ENCODE assay signal across 18 cellular contexts in the genomic region with DNA sequence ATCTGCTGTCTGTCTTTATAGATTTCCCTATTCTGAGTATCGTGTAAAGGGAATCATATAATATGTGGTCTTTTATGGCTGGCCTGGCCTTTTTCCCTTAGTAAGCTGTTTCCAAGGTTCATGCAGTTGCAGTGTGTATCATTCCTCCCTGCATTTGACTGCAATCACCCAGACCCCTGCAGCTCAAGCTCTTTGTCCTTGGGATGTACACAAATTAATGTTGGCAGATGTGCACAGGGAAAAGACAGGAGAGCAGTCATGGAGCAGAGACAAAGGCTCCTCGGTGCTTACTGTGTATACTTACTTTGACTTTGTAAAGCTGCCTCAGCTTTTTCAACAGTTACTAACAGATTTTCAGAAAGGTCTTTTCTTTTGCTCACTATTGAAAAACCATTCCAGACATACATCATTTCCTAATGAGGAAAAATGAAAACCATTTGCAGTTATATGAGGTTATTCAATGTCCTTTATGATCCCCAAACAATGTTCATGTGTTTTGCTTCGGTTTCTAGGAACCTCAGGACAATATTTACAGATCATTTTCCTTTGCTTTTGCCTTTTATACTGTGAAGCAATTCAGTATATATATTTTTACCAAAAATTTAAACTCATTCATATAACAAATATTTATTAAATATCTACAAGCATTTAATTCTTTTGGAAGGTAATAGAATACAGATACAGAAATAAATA.
A peak's percentile ranks its signal among the peaks of the same experiment; 100 is the strongest.
DNase-seq lines count a peak whose midpoint lies in the region; ATAC-seq and TF ChIP-seq lines count a peak whose summit lies in the region.
"Had no signal": no experiment of that assay in that cellular context is flagged by ENCODE, and none has a peak within 500 bp of the region (broad histone marks: within the 10 kb centered on the region; RNA-seq: fewer than 3 reads in every experiment).

No MANE protein-coding gene starts in this region.

- H3K36me3 ChIP-seq in upper lobe of left lung = peaks cover 6 to 48% (median 8%) of the 10 kb centered on the region in 4 donors

- H3K4me3 Mint-ChIP-seq in WTC11 = no peak overlapping the region
- H3K4me3 Mint-ChIP-seq: CD14-positive monocyte; stimulated activated memory B cell treated with anti-CD40 and anti-IgM and Interleukin-4, amounts not matched to agents 10 μg/mL and 1 μg/mL and 100 μg/mL, for 72 hours had no signal

- CTCF ChIA-PET in WTC11 (lab: Charles Lee) = no interaction called here

- peaks cover 14% of the 10 kb centered on the region for H3K36me3 Mint-ChIP-seq in WTC11

- WGBS in upper lobe of left lung, 2 donors = 71 to 73% methylated on average over 3 of the region's 3 CpGs

- no peaks in the 10 kb centered on the region for H3K9me3 Mint-ChIP-seq in WTC11
- H3K9me3 Mint-ChIP-seq: stimulated activated memory B cell treated with anti-CD40 and anti-IgM and Interleukin-4, amounts not matched to agents 10 μg/mL and 1 μg/mL and 100 μg/mL, for 72 hours had no signal

- TF ChIP-seq EP300 in upper lobe of left lung (IDR thresholded peaks at IDR 0.05) = no peak

- no peaks in the 10 kb centered on the region for H3K27me3 ChIP-seq in upper lobe of left lung
- H3K27me3 ChIP-seq: foreskin keratinocyte, tibial artery had no signal

- H3K4me3 ChIP-seq in fibroblast of villous mesenchyme (ENCODE audit: low read depth, low read length) (no peak overlapping the region), upper lobe of left lung (no peak overlapping the region)
- H3K4me3 ChIP-seq: K562, tibial artery had no signal

- H3K27ac Mint-ChIP-seq in WTC11 = no peak overlapping the region
- H3K27ac Mint-ChIP-seq: CD14-positive monocyte; progenitor cell of endocrine pancreas; stimulated activated memory B cell treated with anti-CD40 and anti-IgM and Interleukin-4, amounts not matched to agents 10 μg/mL and 1 μg/mL and 100 μg/mL, for 72 hours had no signal

- no peak for TF ChIP-seq POLR2A in upper lobe of left lung (IDR thresholded peaks at IDR 0.05)

- peaks cover 20% of the 10 kb centered on the region for H3K4me1 Mint-ChIP-seq in WTC11
- H3K4me1 Mint-ChIP-seq: CD14-positive monocyte had no signal

- no peaks in the 10 kb centered on the region for H3K4me1 ChIP-seq in upper lobe of left lung
- H3K4me1 ChIP-seq: foreskin keratinocyte, tibial artery had no signal

- no peak for ATAC-seq in HG03135 (IDR thresholded peaks at IDR 0.05; ENCODE audit: unreplicated experiment)
- no peak for ATAC-seq in WTC11
- no peak for ATAC-seq in upper lobe of left lung (ENCODE audit: low FRiP score in 2 of 2)
- ATAC-seq: foreskin keratinocyte; K562; stimulated activated memory B cell treated with anti-CD40 and anti-IgM and Interleukin-4, amounts not matched to agents 10 μg/mL and 1 μg/mL and 100 μg/mL, for 72 hours had no signal

- peak; percentile 66 for DNase-seq in NCI-H2171 treated with DMSO at 0.1 percent for 48 hours (lab: John Stamatoyannopoulos, UW)
- DNase-seq in NCI-H2171 (lab: John Stamatoyannopoulos, UW) = no peak
- DNase-seq in NCI-H524 (lab: John Stamatoyannopoulos, UW) = peak; percentile 33 to 78
- peak; percentile 42 for DNase-seq in fibroblast of villous mesenchyme (ENCODE audit: low read depth)
- no peak for DNase-seq in kidney glomerular epithelial cell (lab: John Stamatoyannopoulos, UW)
- DNase-seq in WTC11 (ENCODE audit: low spot score) = no peak
- DNase-seq in upper lobe of left lung = no peak
- DNase-seq: activated CD8-positive, alpha-beta memory T cell treated with anti-CD3 and anti-CD28 coated beads, Interleukin-2, amount 50 U/mL, for 48 hours; foreskin keratinocyte; NCI-H1105; Right ventricle myocardium superior; tibial artery had no signal

- no peaks in the 10 kb centered on the region for H3K27me3 Mint-ChIP-seq in WTC11 (ENCODE audit: low read depth)
- H3K27me3 Mint-ChIP-seq: progenitor cell of endocrine pancreas; stimulated activated memory B cell treated with anti-CD40 and anti-IgM and Interleukin-4, amounts not matched to agents 10 μg/mL and 1 μg/mL and 100 μg/mL, for 72 hours had no signal

- H3K9me3 ChIP-seq in upper lobe of left lung = no peaks in the 10 kb centered on the region
- H3K9me3 ChIP-seq: tibial artery had no signal

- POLR2A ChIA-PET in WTC11 (lab: Charles Lee) = no interaction called here

- TF ChIP-seq CTCF in fibroblast of villous mesenchyme (IDR thresholded peaks at IDR 0.05; ENCODE audit: insufficient read depth, low read depth, low read length) = no peak
- no peak for TF ChIP-seq CTCF in WTC11 (IDR thresholded peaks at IDR 0.05)
- TF ChIP-seq CTCF in upper lobe of left lung (IDR thresholded peaks at IDR 0.05) = no peak

- H3K27ac ChIP-seq in upper lobe of left lung = no peak overlapping the region
- H3K27ac ChIP-seq: 22Rv1, foreskin keratinocyte, tibial artery had no signal

TF ChIP-seq in WTC11, 78 proteins besides CTCF, POLR2A, EP300 and RAD21:
- TF ChIP-seq JAZF1 (CRISPR knock-in tag; IDR thresholded peaks at IDR 0.05) (no peak), KAT7 (CRISPR knock-in tag; IDR thresholded peaks at IDR 0.05; ENCODE audit: borderline replicate concordance) (no peak), ZNF263 (CRISPR knock-in tag; IDR thresholded peaks at IDR 0.05; ENCODE audit: low read depth) (no peak), ZBTB21 (CRISPR knock-in tag; IDR thresholded peaks at IDR 0.05; ENCODE audit: borderline replicate concordance) (no peak), RELA (CRISPR knock-in tag; IDR thresholded peaks at IDR 0.05; ENCODE audit: borderline replicate concordance) (no peak), PRRX2 (CRISPR knock-in tag; IDR thresholded peaks at IDR 0.05) (no peak), ZNF416 (CRISPR knock-in tag; IDR thresholded peaks at IDR 0.05) (no peak)
- TF ChIP-seq, protein P1, sequence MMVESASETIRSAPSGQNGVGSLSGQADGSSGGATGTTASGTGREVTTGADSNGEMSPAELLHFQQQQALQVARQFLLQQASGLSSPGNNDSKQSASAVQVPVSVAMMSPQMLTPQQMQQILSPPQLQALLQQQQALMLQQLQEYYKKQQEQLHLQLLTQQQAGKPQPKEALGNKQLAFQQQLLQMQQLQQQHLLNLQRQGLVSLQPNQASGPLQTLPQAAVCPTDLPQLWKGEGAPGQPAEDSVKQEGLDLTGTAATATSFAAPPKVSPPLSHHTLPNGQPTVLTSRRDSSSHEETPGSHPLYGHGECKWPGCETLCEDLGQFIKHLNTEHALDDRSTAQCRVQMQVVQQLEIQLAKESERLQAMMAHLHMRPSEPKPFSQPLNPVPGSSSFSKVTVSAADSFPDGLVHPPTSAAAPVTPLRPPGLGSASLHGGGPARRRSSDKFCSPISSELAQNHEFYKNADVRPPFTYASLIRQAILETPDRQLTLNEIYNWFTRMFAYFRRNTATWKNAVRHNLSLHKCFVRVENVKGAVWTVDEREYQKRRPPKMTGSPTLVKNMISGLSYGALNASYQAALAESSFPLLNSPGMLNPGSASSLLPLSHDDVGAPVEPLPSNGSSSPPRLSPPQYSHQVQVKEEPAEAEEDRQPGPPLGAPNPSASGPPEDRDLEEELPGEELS (CRISPR knock-in tag; IDR thresholded peaks at IDR 0.05) = no peak
- TF ChIP-seq, protein P2, sequence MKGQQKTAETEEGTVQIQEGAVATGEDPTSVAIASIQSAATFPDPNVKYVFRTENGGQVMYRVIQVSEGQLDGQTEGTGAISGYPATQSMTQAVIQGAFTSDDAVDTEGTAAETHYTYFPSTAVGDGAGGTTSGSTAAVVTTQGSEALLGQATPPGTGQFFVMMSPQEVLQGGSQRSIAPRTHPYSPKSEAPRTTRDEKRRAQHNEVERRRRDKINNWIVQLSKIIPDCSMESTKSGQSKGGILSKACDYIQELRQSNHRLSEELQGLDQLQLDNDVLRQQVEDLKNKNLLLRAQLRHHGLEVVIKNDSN (CRISPR knock-in tag; IDR thresholded peaks at IDR 0.05) = no peak
- TF ChIP-seq, protein P3, sequence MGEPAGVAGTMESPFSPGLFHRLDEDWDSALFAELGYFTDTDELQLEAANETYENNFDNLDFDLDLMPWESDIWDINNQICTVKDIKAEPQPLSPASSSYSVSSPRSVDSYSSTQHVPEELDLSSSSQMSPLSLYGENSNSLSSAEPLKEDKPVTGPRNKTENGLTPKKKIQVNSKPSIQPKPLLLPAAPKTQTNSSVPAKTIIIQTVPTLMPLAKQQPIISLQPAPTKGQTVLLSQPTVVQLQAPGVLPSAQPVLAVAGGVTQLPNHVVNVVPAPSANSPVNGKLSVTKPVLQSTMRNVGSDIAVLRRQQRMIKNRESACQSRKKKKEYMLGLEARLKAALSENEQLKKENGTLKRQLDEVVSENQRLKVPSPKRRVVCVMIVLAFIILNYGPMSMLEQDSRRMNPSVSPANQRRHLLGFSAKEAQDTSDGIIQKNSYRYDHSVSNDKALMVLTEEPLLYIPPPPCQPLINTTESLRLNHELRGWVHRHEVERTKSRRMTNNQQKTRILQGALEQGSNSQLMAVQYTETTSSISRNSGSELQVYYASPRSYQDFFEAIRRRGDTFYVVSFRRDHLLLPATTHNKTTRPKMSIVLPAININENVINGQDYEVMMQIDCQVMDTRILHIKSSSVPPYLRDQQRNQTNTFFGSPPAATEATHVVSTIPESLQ (CRISPR knock-in tag; IDR thresholded peaks at IDR 0.05) = no peak

Comparison
In these comparisons a context has a peak if more than half of its experiments do, and no peak if none do; other contexts are left out.
1. DNase-seq: peak in NCI-H2171 treated with DMSO at 0.1 percent for 48 hours (single experiment), NCI-H524 (2 of 2) and fibroblast of villous mesenchyme (single experiment); none in NCI-H2171 (single experiment), kidney glomerular epithelial cell (single experiment), WTC11 (single experiment) and upper lobe of left lung (0 of 2).